In the genomic region with DNA sequence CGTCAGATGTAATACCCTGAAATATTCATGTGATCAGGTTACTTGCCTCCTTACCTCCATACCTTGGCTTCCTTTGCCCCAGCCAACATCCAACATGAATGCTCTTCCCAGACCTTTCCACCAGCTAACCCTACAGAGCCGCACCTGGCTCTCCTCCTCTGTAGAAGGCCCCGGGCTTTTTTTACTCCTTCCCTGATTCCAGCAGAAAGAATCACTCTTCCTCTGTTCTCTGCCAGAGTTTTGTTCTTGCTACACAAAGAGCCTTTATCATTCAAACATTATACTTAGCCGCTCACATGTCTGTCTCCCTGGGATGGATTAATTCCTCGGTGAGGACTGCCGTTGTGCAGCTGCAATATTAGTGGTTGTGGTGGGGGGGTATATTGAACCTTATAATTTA, we compare ENCODE assay signal across 25 cellular contexts.
DNase-seq lines count a peak whose midpoint lies in the region; ATAC-seq, FAIRE-seq and TF ChIP-seq lines count a peak whose summit lies in the region.
"Had no signal": no experiment of that assay in that cellular context is flagged by ENCODE, and none has a peak within 500 bp of the region (broad histone marks: within the 10 kb centered on the region; RNA-seq: fewer than 3 reads in every experiment).

No MANE protein-coding gene starts in this region.

- ATAC-seq in GM18873 (IDR thresholded peaks at IDR 0.05; ENCODE audit: low FRiP score, unreplicated experiment): no peak
- ATAC-seq: CD8-positive, alpha-beta T cell had no signal

- H3K9ac ChIP-seq in astrocyte (ENCODE audit: low read length): no peak overlapping the region

- TF ChIP-seq CTCF in astrocyte (IDR thresholded peaks at IDR 0.05; ENCODE audit: insufficient read depth, low read depth, low read length): no peak

- H3K4me3 Mint-ChIP-seq in astrocyte (ENCODE audit: unreplicated experiment): no peak overlapping the region
- no peak overlapping the region for H3K4me3 Mint-ChIP-seq in activated T-cell treated with anti-CD3 and anti-CD28 coated beads, Interleukin-2, amount 50 U/mL, for 24 hours
- H3K4me3 Mint-ChIP-seq: CD8-positive, alpha-beta T cell had no signal

- H3K4me1 ChIP-seq in HAP-1 (peaks cover 15% of the 10 kb centered on the region), astrocyte (ENCODE audit: insufficient read depth, low read length) (no peaks in the 10 kb centered on the region)
- H3K4me1 ChIP-seq: SJSA1 had no signal

- H3K27me3 ChIP-seq in HAP-1 (ENCODE audit: low read depth) (no peaks in the 10 kb centered on the region), astrocyte (ENCODE audit: insufficient read depth, low read length) (peaks cover 11% of the 10 kb centered on the region)
- H3K27me3 ChIP-seq: SJSA1 had no signal

- H3K36me3 Mint-ChIP-seq in astrocyte (ENCODE audit: low read depth, unreplicated experiment): no peaks in the 10 kb centered on the region
- H3K36me3 Mint-ChIP-seq in activated T-cell treated with anti-CD3 and anti-CD28 coated beads, Interleukin-2, amount 50 U/mL, for 24 hours (ENCODE audit: low read depth): no peaks in the 10 kb centered on the region
- H3K36me3 Mint-ChIP-seq: CD8-positive, alpha-beta T cell had no signal

- no peak overlapping the region for H3K27ac ChIP-seq in astrocyte (ENCODE audit: low read depth, low read length)
- H3K27ac ChIP-seq: SJSA1 had no signal

- H4K20me1 ChIP-seq in astrocyte (ENCODE audit: insufficient read depth, low read length): no peaks in the 10 kb centered on the region

- peak overlapping the region; percentile 60 for H3K27ac Mint-ChIP-seq in astrocyte (ENCODE audit: unreplicated experiment)
- no peak overlapping the region for H3K27ac Mint-ChIP-seq in activated T-cell treated with anti-CD3 and anti-CD28 coated beads, Interleukin-2, amount 50 U/mL, for 24 hours
- H3K27ac Mint-ChIP-seq: CD8-positive, alpha-beta T cell had no signal

- peaks cover 6% of the 10 kb centered on the region for H3K9me3 Mint-ChIP-seq in astrocyte (ENCODE audit: unreplicated experiment)
- H3K9me3 Mint-ChIP-seq in activated T-cell treated with anti-CD3 and anti-CD28 coated beads, Interleukin-2, amount 50 U/mL, for 24 hours: no peaks in the 10 kb centered on the region
- H3K9me3 Mint-ChIP-seq: CD8-positive, alpha-beta T cell had no signal

- H3K9me3 ChIP-seq in HAP-1 (no peaks in the 10 kb centered on the region), astrocyte (ENCODE audit: insufficient read depth, low read depth, low read length) (no peaks in the 10 kb centered on the region)
- H3K9me3 ChIP-seq: SJSA1 had no signal

- peaks cover 15% of the 10 kb centered on the region for H3K27me3 Mint-ChIP-seq in astrocyte (ENCODE audit: low read depth, unreplicated experiment)
- peaks cover 6% of the 10 kb centered on the region for H3K27me3 Mint-ChIP-seq in activated T-cell treated with anti-CD3 and anti-CD28 coated beads, Interleukin-2, amount 50 U/mL, for 24 hours

- no peaks in the 10 kb centered on the region for H3K36me3 ChIP-seq in HAP-1 (replicated peaks)
- H3K36me3 ChIP-seq in astrocyte (ENCODE audit: insufficient read depth, low read length): no peaks in the 10 kb centered on the region
- H3K36me3 ChIP-seq: SJSA1 had no signal

- peak; percentile 50 for DNase-seq in COLO829 (ENCODE audit: low spot score)
- peak; percentile 74 to 92 for DNase-seq in HAP-1 (ENCODE audit: low spot score in 2 of 2)
- DNase-seq in astrocyte (ENCODE audit: low read depth): no peak
- DNase-seq in medulla oblongata (ENCODE audit: extremely low spot score): peak; percentile 50
- no peak for DNase-seq in activated T-cell treated with anti-CD3 and anti-CD28 coated beads, Interleukin-2, amount 50 U/mL, for 24 hours
- DNase-seq in amniotic stem cell (lab: John Stamatoyannopoulos, UW): no peak
- no peak for DNase-seq in NCI-H187 (lab: John Stamatoyannopoulos, UW)
- DNase-seq: AML-193; C1 segment of cervical spinal cord; Calu3; CD8-positive, alpha-beta T cell; GDM1; KG1; NCI-H1092 treated with DMSO at 0.1 percent for 48 hours; NCI-H1436 treated with DMSO at 0.1 percent for 48 hours; NCI-H2029; NCI-H2227 treated with DMSO at 0.1 percent for 48 hours; NCI-H510A treated with DMSO at 0.1 percent for 48 hours; NCI-H82 had no signal

- peaks cover 2% of the 10 kb centered on the region for H3K4me1 Mint-ChIP-seq in astrocyte (ENCODE audit: low read depth, unreplicated experiment)
- H3K4me1 Mint-ChIP-seq in activated T-cell treated with anti-CD3 and anti-CD28 coated beads, Interleukin-2, amount 50 U/mL, for 24 hours (ENCODE audit: low read depth): peaks cover 5% of the 10 kb centered on the region

- FAIRE-seq in astrocyte (lab: Jason Lieb, UNC): no peak
- FAIRE-seq: GM18507, GM19239, H54, RCC 7860 had no signal

- in situ Hi-C loops in HAP-1 (cut with MboI; ENCODE audit: low sequenced_read_pairs): no loop called here

- no peak overlapping the region for H2AFZ ChIP-seq in astrocyte (ENCODE audit: low read depth, low read length)

- no peaks in the 10 kb centered on the region for H3K79me2 ChIP-seq in astrocyte (ENCODE audit: insufficient read depth, low read length)

- no peak overlapping the region for H3K4me2 ChIP-seq in astrocyte (ENCODE audit: low read length)

- H3K4me3 ChIP-seq in HAP-1 (no peak overlapping the region), astrocyte (ENCODE audit: insufficient read depth, low read depth, low read length) (no peak overlapping the region)
- H3K4me3 ChIP-seq: SJSA1 had no signal

Comparison
In these comparisons a context has a peak if more than half of its experiments do, and no peak if none do; other contexts are left out.
1. DNase-seq: peak in COLO829 (single experiment), HAP-1 (2 of 2) and medulla oblongata (single experiment); none in astrocyte (single experiment), activated T-cell treated with anti-CD3 and anti-CD28 coated beads, Interleukin-2, amount 50 U/mL, for 24 hours (single experiment), amniotic stem cell (single experiment) and NCI-H187 (0 of 2).